In the genomic region with DNA sequence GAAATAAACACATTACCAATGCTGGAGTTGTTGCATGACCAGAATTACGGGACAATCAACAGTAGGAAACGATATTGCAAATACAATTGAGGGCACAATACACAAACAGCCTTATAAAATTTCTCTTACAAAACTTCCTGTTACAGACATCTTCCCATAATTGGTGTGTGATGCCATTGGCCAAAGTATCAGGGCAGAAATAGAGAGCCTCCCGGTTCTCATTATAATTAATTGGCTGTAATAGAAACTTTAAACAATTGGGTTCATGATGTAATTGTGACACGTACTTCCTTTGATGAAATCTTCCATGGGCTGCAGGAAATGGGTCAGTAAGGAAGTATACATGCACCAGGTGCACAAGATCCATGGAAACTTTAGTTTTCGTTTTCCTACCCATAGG, we compare ENCODE assay signal across 22 cellular contexts. TPM values are rescaled to one million over a fixed set of nuclear protein-coding genes. Genes with fewer than 3 reads are reported as not detected.
DNase-seq lines count a peak whose midpoint lies in the region; ATAC-seq and TF ChIP-seq lines count a peak whose summit lies in the region.
"Had no signal": no experiment of that assay in that cellular context is flagged by ENCODE, and none has a peak within 500 bp of the region (broad histone marks: within the 10 kb centered on the region; RNA-seq: fewer than 3 reads in every experiment).

No MANE protein-coding gene starts in this region.

- TF ChIP-seq POLR2A in gastroesophageal sphincter (IDR thresholded peaks at IDR 0.05) (no peak), stomach (IDR thresholded peaks at IDR 0.05) (no peak)

- peak overlapping the region in 2 of 4 donors; percentile 20 to 47 for H3K27ac ChIP-seq in gastroesophageal sphincter
- peak overlapping the region in 3 of 5 donors; percentile 6 to 60 (median 11) for H3K27ac ChIP-seq in stomach

- no peak for TF ChIP-seq EP300 in gastroesophageal sphincter (IDR thresholded peaks at IDR 0.05)
- no peak for TF ChIP-seq EP300 in stomach (IDR thresholded peaks at IDR 0.05)

- H3K9me3 ChIP-seq in gastroesophageal sphincter (peaks cover 0 to 8% (median 0%) of the 10 kb centered on the region in 3 donors), stomach (peaks cover 0 to 12% (median 3%) of the 10 kb centered on the region in 4 donors), MG63 (no peaks in the 10 kb centered on the region)
- H3K9me3 ChIP-seq: ascending aorta, Peyer's patch had no signal

- intact Hi-C loops in stomach (cut with DNase I; ENCODE audit: low total_unique reads): no loop called here

- in situ Hi-C loops in GM13977 (cut with MboI; ENCODE audit: low pct_unique_long_range_greater_than_20kb, low sequenced_read_pairs, unreplicated experiment): no loop called here

- H3K4me3 ChIP-seq in gastroesophageal sphincter (no peak overlapping the region), stomach (no peak overlapping the region), MG63 (no peak overlapping the region)
- H3K4me3 ChIP-seq: ascending aorta, Peyer's patch, skin epidermis had no signal

- DNase-seq in NCI-H146 treated with DMSO at 0.1 percent for 48 hours (lab: John Stamatoyannopoulos, UW; ENCODE audit: unreplicated experiment) (peak; percentile 12), NCI-H146 (lab: John Stamatoyannopoulos, UW) (no peak), NCI-H69 (lab: John Stamatoyannopoulos, UW) (peak; percentile 33), stomach (no peak), GM13977 (ENCODE audit: low spot score) (no peak), nucleus accumbens (lab: John Stamatoyannopoulos, UW) (no peak), MG63 (no peak)
- DNase-seq: activated CD4-positive, alpha-beta T cell treated with anti-CD3 and anti-CD28 coated beads for 1 hour; activated CD8-positive, alpha-beta memory T cell treated with anti-CD3 and anti-CD28 coated beads for 24 hours; activated T-cell treated with anti-CD3 and anti-CD28 coated beads, Interleukin-2, amount 50 U/mL, for 72 hours; C1 segment of cervical spinal cord; cerebellar nuclear complex; effector memory CD8-positive, alpha-beta T cell; naive thymus-derived CD8-positive, alpha-beta T cell; NCI-H2107; NCI-H526; Peyer's patch; stimulated activated CD4-positive, alpha-beta T cell treated with anti-CD3 and anti-CD28 coated beads, Interleukin-2, amount 100 ng/mL, for 48 hours; T-helper 9 cell had no signal

- WGBS in gastroesophageal sphincter (ENCODE audit: low coverage in 1 of 2), 2 donors: 55 to 61% methylated on average over 5 of the region's 5 CpGs
- WGBS in stomach, 5 donors: 53 to 69% (median 58%) methylated on average over 5 of the region's 5 CpGs

- H3K27me3 ChIP-seq in gastroesophageal sphincter (peaks cover 4% of the 10 kb centered on the region), stomach (no peaks in the 10 kb centered on the region), MG63 (no peaks in the 10 kb centered on the region)
- H3K27me3 ChIP-seq: ascending aorta, Peyer's patch had no signal

- H3K36me3 ChIP-seq in gastroesophageal sphincter: no peaks in the 10 kb centered on the region
- no peaks in the 10 kb centered on the region for H3K36me3 ChIP-seq in stomach
- no peaks in the 10 kb centered on the region for H3K36me3 ChIP-seq in MG63
- H3K36me3 ChIP-seq: ascending aorta, Peyer's patch had no signal

- no peak for TF ChIP-seq CTCF in gastroesophageal sphincter (IDR thresholded peaks at IDR 0.05)
- TF ChIP-seq CTCF in stomach (IDR thresholded peaks at IDR 0.05): no peak
- no peak for TF ChIP-seq CTCF in GM13977 (IDR thresholded peaks at IDR 0.05; ENCODE audit: extremely low read depth, insufficient read depth, missing control alignments)

- ATAC-seq in gastroesophageal sphincter: peak; percentile 39
- ATAC-seq: activated T-cell treated with anti-CD3 and anti-CD28 coated beads, Interleukin-2, amount 50 U/mL, for 72 hours; effector memory CD8-positive, alpha-beta T cell; naive thymus-derived CD8-positive, alpha-beta T cell had no signal

- H3K4me1 ChIP-seq in gastroesophageal sphincter (no peaks in the 10 kb centered on the region), stomach (no peaks in the 10 kb centered on the region)
- H3K4me1 ChIP-seq: ascending aorta, Peyer's patch had no signal

RNA-seq across cellular contexts. Expression of a gene that starts 40.3 kb away (rescaled TPM):
- total RNA-seq in gastroesophageal sphincter (10 to 100 TPM; 18.4 to 27.4 (median 25.2) TPM), stomach (100 to 1,000 TPM in 2 of 5 donors, 10 to 100 TPM in 3; 37.1 to 159 (median 71.2) TPM)
- polyA plus RNA-seq in stomach: 10 to 100 TPM in 1 of 3 donors, 1 to 10 TPM in 2; 4.3 to 12.1 (median 8.6) TPM
- 0.53 and 4.8 TPM in 2 replicates for total RNA-seq in MG63 (2014; rRNA removed; shearing (Covaris generic); ENCODE audit: low replicate concordance)

Comparison
In these comparisons a context has a peak if more than half of its experiments do, and no peak if none do; other contexts are left out.
1. DNase-seq: peak in NCI-H146 treated with DMSO at 0.1 percent for 48 hours (single experiment) and NCI-H69 (single experiment); none in NCI-H146 (single experiment), stomach (single experiment), GM13977 (single experiment), nucleus accumbens (0 of 56) and MG63 (single experiment).